11 cellular contexts compared by ENCODE assay signal in genomic region chr7:159165352-159165751, GRCh38. TPM values are rescaled to one million over a fixed set of nuclear protein-coding genes. Genes with fewer than 3 reads are reported as not detected.
"Had no signal": no experiment of that assay in that cellular context is flagged by ENCODE, and none has a peak within 500 bp of the region (broad histone marks: within the 10 kb centered on the region; RNA-seq: fewer than 3 reads in every experiment).

No MANE protein-coding gene starts in this region.

- H3K36me3 ChIP-seq: HAP-1 had no signal

- H3K27ac ChIP-seq: GM23248 had no signal

- H2AFZ ChIP-seq: GM23248, GM23338 had no signal

- DNase-seq: GM23248, GOT3, H7, H9, HCEC 1CT, HFFc6 had no signal

- ATAC-seq: GM23338, HCT116 had no signal

- H3K9ac ChIP-seq: GM23248 had no signal

- H3K9me3 ChIP-seq: HAP-1 had no signal

- H3K4me2 ChIP-seq: GM23338 had no signal

- H3K4me3 ChIP-seq: GM23248, GM23338, HAP-1 had no signal

- FAIRE-seq: H1, H54 had no signal

- H3K4me1 ChIP-seq: HAP-1 had no signal

RNA-seq across cellular contexts. Expression of gene VIPR2, which starts 20.7 kb away (rescaled TPM):
- total RNA-seq: GM23248, HFFc6 had no signal
- polyA plus RNA-seq: GM23248 had no signal
